In genomic region chr10:97596101-97597055, GRCh38 we compare ENCODE assay signal across 7 cellular contexts. TPM values are rescaled to one million over a fixed set of nuclear protein-coding genes. Genes with fewer than 3 reads are reported as not detected.
DNase-seq lines count a peak whose midpoint lies in the region; ATAC-seq, FAIRE-seq and TF ChIP-seq lines count a peak whose summit lies in the region.
"Had no signal": no experiment of that assay in that cellular context is flagged by ENCODE, and none has a peak within 500 bp of the region (broad histone marks: within the 10 kb centered on the region; RNA-seq: fewer than 3 reads in every experiment).

No MANE protein-coding gene starts in this region.

- peaks cover 6% of the 10 kb centered on the region for H3K27me3 Mint-ChIP-seq in GM23338 (ENCODE audit: insufficient read depth, low read depth, poor library complexity)
- H3K27me3 Mint-ChIP-seq in CD8-positive, alpha-beta T cell (ENCODE audit: low read depth) = no peaks in the 10 kb centered on the region

- TF ChIP-seq POLR2A in GM12892 (IDR thresholded peaks at IDR 0.05; ENCODE audit: low read depth, low read length) = no peak

- no peak overlapping the region for H3K27ac Mint-ChIP-seq in GM23338
- H3K27ac Mint-ChIP-seq in CD8-positive, alpha-beta T cell = no peak overlapping the region

- CTCF ChIA-PET in CD8-positive, alpha-beta T cell (lab: Charles Lee) = interaction anchor here (0.6 to 2.3 kb wide), 2 partner anchors 43 to 100 kb away, joined by 3 to 11 read pairs; no protein-coding TSS in a partner anchor

- H3K4me1 Mint-ChIP-seq in GM23338 = no peaks in the 10 kb centered on the region
- no peaks in the 10 kb centered on the region for H3K4me1 Mint-ChIP-seq in CD8-positive, alpha-beta T cell (ENCODE audit: low read depth)

- H3K4me3 Mint-ChIP-seq in GM23338 = no peak overlapping the region
- H3K4me3 Mint-ChIP-seq in CD8-positive, alpha-beta T cell = no peak overlapping the region

- ATAC-seq in GM23338 = peak; percentile 32; the same call in 1 of the 3 replicates
- ATAC-seq in HG02759 (IDR thresholded peaks at IDR 0.05; ENCODE audit: unreplicated experiment) = no peak
- ATAC-seq in CD8-positive, alpha-beta T cell = no peak

- H3K79me2 ChIP-seq in GM23338 (replicated peaks; ENCODE audit: insufficient read depth) (no peaks in the 10 kb centered on the region), osteoblast (ENCODE audit: insufficient read depth, low read length) (no peaks in the 10 kb centered on the region)

- intact Hi-C loops in CD8-positive, alpha-beta T cell (cut with DNase I, micrococcal nuclease) = no loop called here

- no peaks in the 10 kb centered on the region for H3K9me3 Mint-ChIP-seq in GM23338
- no peaks in the 10 kb centered on the region for H3K9me3 Mint-ChIP-seq in CD8-positive, alpha-beta T cell

- H3K27ac ChIP-seq in GM23338 (ENCODE audit: low read depth) (0 out of 2 replicates have a peak overlapping the region, but pooled peaks have one; percentile 19), coronary artery (peak overlapping the region; percentile 91 to 99), osteoblast (ENCODE audit: low read depth, low read length) (peak overlapping the region; percentile 94)
- no peak overlapping the region for H3K27ac ChIP-seq in CD8-positive, alpha-beta T cell (ENCODE audit: low read depth, low read length)

- H3K27me3 ChIP-seq in GM23338 (ENCODE audit: insufficient read depth) (no peaks in the 10 kb centered on the region), osteoblast (ENCODE audit: insufficient read depth, low read length) (no peaks in the 10 kb centered on the region)
- H3K27me3 ChIP-seq in CD8-positive, alpha-beta T cell (ENCODE audit: insufficient read depth, low read length) = no peaks in the 10 kb centered on the region

- no peak overlapping the region for H3K4me2 ChIP-seq in GM23338
- H3K4me2 ChIP-seq in osteoblast (ENCODE audit: insufficient read depth, low read length) = peak overlapping the region; percentile 71

- no peaks in the 10 kb centered on the region for H3K9me2 ChIP-seq in GM23338 (ENCODE audit: insufficient read depth)

- peak overlapping the region; percentile 9; the same call in 1 of the 2 replicates for H2AFZ ChIP-seq in GM23338
- H2AFZ ChIP-seq in osteoblast (ENCODE audit: low read length) = peak overlapping the region; percentile 53

- H3F3A ChIP-seq in GM23338 (replicated peaks; ENCODE audit: low read depth) = no peaks in the 10 kb centered on the region

- H3K4me3 ChIP-seq in GM23338 (no peak overlapping the region), coronary artery (peak overlapping the region; percentile 42), osteoblast (ENCODE audit: insufficient read depth, low read length) (peak overlapping the region; percentile 3)
- H3K4me3 ChIP-seq in CD8-positive, alpha-beta T cell (ENCODE audit: low read depth, low read length) = no peak overlapping the region

- TF ChIP-seq CTCF in GM23338 (conservative IDR thresholded peaks at IDR 0.05; ENCODE audit: low read depth in 2 of 2) (no peak), coronary artery (IDR thresholded peaks at IDR 0.05) (no peak), osteoblast (IDR thresholded peaks at IDR 0.05; ENCODE audit: extremely low read depth, low read depth, low read length) (no peak)
- no peak for TF ChIP-seq CTCF in CD8-positive, alpha-beta T cell (IDR thresholded peaks at IDR 0.05)

- H3K36me3 Mint-ChIP-seq in GM23338 (ENCODE audit: low read depth) = no peaks in the 10 kb centered on the region
- H3K36me3 Mint-ChIP-seq in CD8-positive, alpha-beta T cell = no peaks in the 10 kb centered on the region

- no peak for FAIRE-seq in GM12892 (lab: Jason Lieb, UNC)

- H3K36me3 ChIP-seq in GM23338 (ENCODE audit: insufficient read depth) (no peaks in the 10 kb centered on the region), osteoblast (ENCODE audit: insufficient read depth, low read length) (no peaks in the 10 kb centered on the region)
- H3K36me3 ChIP-seq in CD8-positive, alpha-beta T cell (ENCODE audit: insufficient read depth, low read length) = no peaks in the 10 kb centered on the region

- DNase-seq in GM23338 (ENCODE audit: low spot score) = no peak
- peak; percentile 92 for DNase-seq in coronary artery (ENCODE audit: low spot score)
- peak; percentile 89 for DNase-seq in osteoblast (ENCODE audit: insufficient read length, low spot score, missing footprints)
- no peak for DNase-seq in CD8-positive, alpha-beta T cell
- no peak for DNase-seq in GM12892 (ENCODE audit: insufficient read length)
- DNase-seq: NCI-H2029 treated with DMSO at 0.1 percent for 48 hours had no signal

- no peaks in the 10 kb centered on the region for H4K20me1 ChIP-seq in GM23338 (replicated peaks; ENCODE audit: insufficient read depth)
- H4K20me1 ChIP-seq in osteoblast (ENCODE audit: insufficient read depth, low read length) = peaks cover 3% of the 10 kb centered on the region

- no peaks in the 10 kb centered on the region for H3K9me3 ChIP-seq in osteoblast (ENCODE audit: low read depth, low read length)
- H3K9me3 ChIP-seq in CD8-positive, alpha-beta T cell (ENCODE audit: low read length) = no peaks in the 10 kb centered on the region

- POLR2A ChIA-PET in CD8-positive, alpha-beta T cell (lab: Charles Lee) = no interaction called here

- H3K4me1 ChIP-seq in GM23338 (ENCODE audit: insufficient read depth) (no peaks in the 10 kb centered on the region), osteoblast (ENCODE audit: insufficient read depth, low read length) (peaks cover 30% of the 10 kb centered on the region)
- H3K4me1 ChIP-seq in CD8-positive, alpha-beta T cell (ENCODE audit: insufficient read depth, low read length) = no peaks in the 10 kb centered on the region

TF ChIP-seq in GM23338, 12 proteins besides CTCF, POLR2A, EP300 and RAD21:
- TF ChIP-seq POLR2AphosphoS5 (IDR thresholded peaks at IDR 0.05; ENCODE audit: low read depth) = no peak
- TF ChIP-seq JUNB (IDR thresholded peaks at IDR 0.05; ENCODE audit: unreplicated experiment) = no peak
- no peak for TF ChIP-seq CREB1 (CRISPR knock-in tag; IDR thresholded peaks at IDR 0.05; ENCODE audit: low read depth)
- TF ChIP-seq EZH2 (IDR thresholded peaks at IDR 0.05; ENCODE audit: low read depth, unreplicated experiment) = no peak
- TF ChIP-seq NANOG (IDR thresholded peaks at IDR 0.05; ENCODE audit: borderline replicate concordance) = no peak
- TF ChIP-seq ZNF114 (CRISPR knock-in tag; IDR thresholded peaks at IDR 0.05) = no peak

RNA-seq across cellular contexts. Expression of gene C10orf62, which starts 6.9 kb away (rescaled TPM):
- total RNA-seq in GM23338 (2014; rRNA removed; shearing (Covaris generic)) = not detected in 2 replicates
- not detected in 2 replicates for polyA plus RNA-seq in GM23338 (2016; fragmentation: Nextera tagmentation; extraction: Ambion mirVana)
- total RNA-seq in osteoblast = 0.29 and 0.36 TPM in 2 replicates
- not detected for total RNA-seq in CD8-positive, alpha-beta T cell
- polyA plus RNA-seq in GM12892 (2012; ENCODE audit: missing spikeins) = not detected

RNA-seq across cellular contexts. Expression of gene HOGA1, which starts 12.2 kb away (rescaled TPM):
- total RNA-seq in GM23338 (2014; rRNA removed; shearing (Covaris generic)) = not detected in 2 replicates
- polyA plus RNA-seq in GM23338 (2016; fragmentation: Nextera tagmentation; extraction: Ambion mirVana) = 0.15 TPM in 1 of 2 replicates, not detected in the other
- 1.4 and 2.7 TPM in 2 replicates for total RNA-seq in osteoblast
- not detected for total RNA-seq in CD8-positive, alpha-beta T cell
- polyA plus RNA-seq in GM12892 (2012; ENCODE audit: missing spikeins) = not detected

RNA-seq across cellular contexts. Expression of gene ANKRD2, which starts 23.8 kb away (rescaled TPM):
- not detected in 2 replicates for total RNA-seq in GM23338 (2014; rRNA removed; shearing (Covaris generic))
- not detected in 2 replicates for polyA plus RNA-seq in GM23338 (2016; fragmentation: Nextera tagmentation; extraction: Ambion mirVana)
- total RNA-seq in osteoblast = 0.29 and 0.72 TPM in 2 replicates
- not detected for total RNA-seq in CD8-positive, alpha-beta T cell
- polyA plus RNA-seq in GM12892 (2012; ENCODE audit: missing spikeins) = not detected

RNA-seq across cellular contexts. Expression of gene MORN4, which starts 36.9 kb away (rescaled TPM):
- 9.0 and 17.6 TPM in 2 replicates for total RNA-seq in GM23338 (2014; rRNA removed; shearing (Covaris generic))
- polyA plus RNA-seq in GM23338 (2016; fragmentation: Nextera tagmentation; extraction: Ambion mirVana) = 49.5 and 50.0 TPM in 2 replicates
- total RNA-seq in osteoblast = 4.0 and 7.7 TPM in 2 replicates
- total RNA-seq in CD8-positive, alpha-beta T cell = not detected
- 8.5 TPM for polyA plus RNA-seq in GM12892 (2012; ENCODE audit: missing spikeins)

RNA-seq across cellular contexts. Expression of gene PI4K2A, which starts 44.1 kb away (rescaled TPM):
- 23.3 and 29.2 TPM in 2 replicates for total RNA-seq in GM23338 (2014; rRNA removed; shearing (Covaris generic))
- 8.1 and 8.6 TPM in 2 replicates for polyA plus RNA-seq in GM23338 (2016; fragmentation: Nextera tagmentation; extraction: Ambion mirVana)
- 23.5 and 28.9 TPM in 2 replicates for total RNA-seq in osteoblast
- total RNA-seq in CD8-positive, alpha-beta T cell = 10 to 100 TPM; 37.6 to 37.7 TPM
- polyA plus RNA-seq in GM12892 (2012; ENCODE audit: missing spikeins) = 7.2 TPM

Comparison
In these comparisons a context has a peak if more than half of its experiments do, and no peak if none do; other contexts are left out.
1. DNase-seq: peak in coronary artery (single experiment) and osteoblast (single experiment); none in GM23338 (single experiment), CD8-positive, alpha-beta T cell (0 of 7) and GM12892 (single experiment).
2. H3K4me3 ChIP-seq: peak in coronary artery (single experiment) and osteoblast (single experiment); none in GM23338 (single experiment) and CD8-positive, alpha-beta T cell (single experiment).